In the genomic region with DNA sequence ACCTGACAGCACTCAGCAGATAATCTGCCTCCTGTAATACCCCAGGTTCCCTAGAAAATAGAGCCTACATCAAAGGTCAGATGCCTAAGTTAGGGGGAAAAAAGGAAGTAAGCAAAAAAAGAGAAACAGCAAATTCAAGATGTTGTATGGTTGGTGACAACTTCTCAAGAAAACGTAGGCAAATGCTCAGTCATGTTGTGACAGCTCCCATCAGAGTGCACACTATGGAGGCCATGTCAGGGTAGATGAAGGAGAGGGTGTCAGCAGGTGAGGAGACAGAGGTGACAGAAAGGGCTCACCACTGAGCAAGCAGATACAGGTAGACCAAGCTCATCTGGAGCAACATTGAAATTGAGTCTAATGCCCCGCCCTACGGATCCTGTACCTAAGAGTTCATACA, we compare ENCODE assay signal across 39 cellular contexts.
"Had no signal": no experiment of that assay in that cellular context is flagged by ENCODE, and none has a peak within 500 bp of the region (broad histone marks: within the 10 kb centered on the region; RNA-seq: fewer than 3 reads in every experiment).

No MANE protein-coding gene starts in this region.

- H3K27ac ChIP-seq: adrenal gland, ascending aorta, body of pancreas, brain microvascular endothelial cell, breast epithelium, cardiac muscle cell had no signal

- H3K36me3 Mint-ChIP-seq: activated naive CD4-positive, alpha-beta T cell treated with anti-CD3 and anti-CD28 coated beads, Interleukin-2, amount 10 ng/mL, durations not matched to agents 7 days and 5 days; activated naive CD4-positive, alpha-beta T cell treated with anti-CD3 and anti-CD28 coated beads, Interleukin-2, amount 50 U/mL, for 24 hours; activated naive CD4-positive, alpha-beta T cell treated with anti-CD3 and anti-CD28 coated beads, Interleukin-2, amount 50 U/mL, for 72 hours; activated naive CD8-positive, alpha-beta T cell; activated naive CD8-positive, alpha-beta T cell treated with anti-CD3 and anti-CD28 coated beads for 36 hours; activated naive CD8-positive, alpha-beta T cell treated with anti-CD3 and anti-CD28 coated beads, Interleukin-2, amount 10 ng/mL, durations not matched to agents 7 days and 5 days; brain had no signal

- H3K9me3 ChIP-seq: adrenal gland, ascending aorta, body of pancreas, breast epithelium had no signal

- FAIRE-seq: astrocyte had no signal

- H3K4me3 Mint-ChIP-seq: activated naive CD4-positive, alpha-beta T cell treated with anti-CD3 and anti-CD28 coated beads for 36 hours; activated naive CD4-positive, alpha-beta T cell treated with anti-CD3 and anti-CD28 coated beads, Interleukin-2, amount 10 ng/mL, durations not matched to agents 7 days and 5 days; activated naive CD4-positive, alpha-beta T cell treated with anti-CD3 and anti-CD28 coated beads, Interleukin-2, amount 50 U/mL, for 24 hours; activated naive CD8-positive, alpha-beta T cell; activated naive CD8-positive, alpha-beta T cell treated with anti-CD3 and anti-CD28 coated beads for 36 hours; activated naive CD8-positive, alpha-beta T cell treated with anti-CD3 and anti-CD28 coated beads, Interleukin-2, amount 10 ng/mL, durations not matched to agents 7 days and 5 days; activated naive CD8-positive, alpha-beta T cell treated with anti-CD3 and anti-CD28 coated beads, Interleukin-2, amount 50 U/mL, for 24 hours; activated T-cell treated with anti-CD3 and anti-CD28 coated beads, Interleukin-2, amount 50 U/mL, for 24 hours; activated T-cell treated with anti-CD3 and anti-CD28 coated beads, Interleukin-2, amount 50 U/mL, for 4 hours; activated T-cell treated with anti-CD3 and anti-CD28 coated beads, Interleukin-2, amount 50 U/mL, for 72 hours; activated T-helper 1 cell treated with anti-CD3 and anti-CD28 coated beads, Interleukin-12 subunit alpha, Interleukin-12 subunit beta, Interleukin-2, Interleukin-4 antibody, amounts not matched to agents 30 ng/mL and 10 ng/mL and 1 ng/mL, durations not matched to agents 14 hours and 24 hours and 36 hours; brain; central memory CD8-positive, alpha-beta T cell had no signal

- H3K4me1 ChIP-seq: adrenal gland, ascending aorta, body of pancreas, breast epithelium had no signal

- H3K36me3 ChIP-seq: adrenal gland, ascending aorta, brain microvascular endothelial cell, breast epithelium, cardiac muscle cell had no signal

- H3K27ac Mint-ChIP-seq: activated naive CD4-positive, alpha-beta T cell treated with anti-CD3 and anti-CD28 coated beads for 36 hours; activated naive CD4-positive, alpha-beta T cell treated with anti-CD3 and anti-CD28 coated beads, Interleukin-2, amount 10 ng/mL, durations not matched to agents 7 days and 5 days; activated naive CD4-positive, alpha-beta T cell treated with anti-CD3 and anti-CD28 coated beads, Interleukin-2, amount 50 U/mL, for 24 hours; activated naive CD4-positive, alpha-beta T cell treated with anti-CD3 and anti-CD28 coated beads, Interleukin-2, amount 50 U/mL, for 72 hours; activated naive CD8-positive, alpha-beta T cell; activated naive CD8-positive, alpha-beta T cell treated with anti-CD3 and anti-CD28 coated beads for 36 hours; activated naive CD8-positive, alpha-beta T cell treated with anti-CD3 and anti-CD28 coated beads, Interleukin-2, amount 10 ng/mL, durations not matched to agents 7 days and 5 days; activated naive CD8-positive, alpha-beta T cell treated with anti-CD3 and anti-CD28 coated beads, Interleukin-2, amount 50 U/mL, for 24 hours; activated T-cell treated with anti-CD3 and anti-CD28 coated beads, Interleukin-2, amount 50 U/mL, for 24 hours; activated T-cell treated with anti-CD3 and anti-CD28 coated beads, Interleukin-2, amount 50 U/mL, for 72 hours; activated T-helper 1 cell treated with anti-CD3 and anti-CD28 coated beads, Interleukin-12 subunit alpha, Interleukin-12 subunit beta, Interleukin-2, Interleukin-4 antibody, amounts not matched to agents 30 ng/mL and 10 ng/mL and 1 ng/mL, durations not matched to agents 14 hours and 24 hours and 36 hours; activated T-helper 2 cell treated with anti-CD3 and anti-CD28 coated beads, Interferon-gamma antibody, Interleukin-2, Interleukin-4, amounts not matched to agents 10 μg/mL and 5 μg/mL and 100 μg/mL, durations not matched to agents 14 hours and 24 hours and 36 hours; brain had no signal

- H3K4me3 ChIP-seq: adrenal gland, ascending aorta, body of pancreas, breast epithelium, cardiac muscle cell had no signal

- H3K9me3 Mint-ChIP-seq: activated naive CD8-positive, alpha-beta T cell treated with anti-CD3 and anti-CD28 coated beads for 36 hours; activated naive CD8-positive, alpha-beta T cell treated with anti-CD3 and anti-CD28 coated beads, Interleukin-2, amount 10 ng/mL, durations not matched to agents 7 days and 5 days; activated naive CD8-positive, alpha-beta T cell treated with anti-CD3 and anti-CD28 coated beads, Interleukin-2, amount 50 U/mL, for 24 hours; activated T-cell treated with anti-CD3 and anti-CD28 coated beads, Interleukin-2, amount 50 U/mL, for 24 hours; activated T-helper 1 cell treated with anti-CD3 and anti-CD28 coated beads, Interleukin-12 subunit alpha, Interleukin-12 subunit beta, Interleukin-2, Interleukin-4 antibody, amounts not matched to agents 30 ng/mL and 10 ng/mL and 1 ng/mL, durations not matched to agents 14 hours and 24 hours and 36 hours; activated T-helper 2 cell treated with anti-CD3 and anti-CD28 coated beads, Interferon-gamma antibody, Interleukin-2, Interleukin-4, amounts not matched to agents 10 μg/mL and 5 μg/mL and 100 μg/mL, durations not matched to agents 14 hours and 24 hours and 36 hours; brain had no signal

- DNase-seq: activated effector memory CD4-positive, alpha-beta T cell treated with anti-CD3 and anti-CD28 coated beads, Interleukin-2, amount 50 U/mL, for 16 hours; activated effector memory CD4-positive, alpha-beta T cell treated with Interleukin-2 at 50 U/mL for 16 hours; activated gamma-delta T cell; activated gamma-delta T cell treated with Interleukin-2 at 50 U/mL for 16 hours; activated naive CD4-positive, alpha-beta T cell; activated naive CD4-positive, alpha-beta T cell treated with anti-CD3 and anti-CD28 coated beads for 36 hours; activated naive CD4-positive, alpha-beta T cell treated with anti-CD3 and anti-CD28 coated beads, Interleukin-2, amount 10 ng/mL, durations not matched to agents 7 days and 5 days; activated naive CD4-positive, alpha-beta T cell treated with anti-CD3 and anti-CD28 coated beads, Interleukin-2, amount 50 U/mL, for 16 hours; activated naive CD4-positive, alpha-beta T cell treated with Interleukin-2 at 50 U/mL for 16 hours; activated naive CD8-positive, alpha-beta T cell treated with anti-CD3 and anti-CD28 coated beads for 36 hours; activated naive CD8-positive, alpha-beta T cell treated with anti-CD3 and anti-CD28 coated beads, Interleukin-2, amount 10 ng/mL, durations not matched to agents 7 days and 5 days; activated naive CD8-positive, alpha-beta T cell treated with anti-CD3 and anti-CD28 coated beads, Interleukin-2, amount 50 U/mL, for 24 hours; activated T-cell treated with anti-CD3 and anti-CD28 coated beads for 4 hours; activated T-cell treated with anti-CD3 and anti-CD28 coated beads, Interleukin-2, amount 50 U/mL, for 1 hour; activated T-cell treated with anti-CD3 and anti-CD28 coated beads, Interleukin-2, amount 50 U/mL, for 24 hours; activated T-cell treated with anti-CD3 and anti-CD28 coated beads, Interleukin-2, amount 50 U/mL, for 4 hours; activated T-cell treated with anti-CD3 and anti-CD28 coated beads, Interleukin-2, amount 50 U/mL, for 48 hours; activated T-cell treated with anti-CD3 and anti-CD28 coated beads, Interleukin-2, amount 50 U/mL, for 72 hours; adrenal gland; amniotic stem cell; amygdala; anterior cingulate cortex; aorta; body of pancreas; brain microvascular endothelial cell; caudate nucleus; central memory CD4-positive, alpha-beta T cell; cerebellar nuclear complex had no signal

- H3K27me3 Mint-ChIP-seq: activated naive CD4-positive, alpha-beta T cell treated with anti-CD3 and anti-CD28 coated beads, Interleukin-2, amount 10 ng/mL, durations not matched to agents 7 days and 5 days; activated naive CD4-positive, alpha-beta T cell treated with anti-CD3 and anti-CD28 coated beads, Interleukin-2, amount 50 U/mL, for 24 hours; activated naive CD8-positive, alpha-beta T cell treated with anti-CD3 and anti-CD28 coated beads, Interleukin-2, amount 10 ng/mL, durations not matched to agents 7 days and 5 days; activated naive CD8-positive, alpha-beta T cell treated with anti-CD3 and anti-CD28 coated beads, Interleukin-2, amount 50 U/mL, for 24 hours; activated T-cell treated with anti-CD3 and anti-CD28 coated beads, Interleukin-2, amount 50 U/mL, for 24 hours; central memory CD8-positive, alpha-beta T cell had no signal

- ATAC-seq: activated naive CD4-positive, alpha-beta T cell treated with anti-CD3 and anti-CD28 coated beads, Interleukin-2, amount 50 U/mL, for 72 hours; activated naive CD8-positive, alpha-beta T cell treated with anti-CD3 and anti-CD28 coated beads, Interleukin-2, amount 50 U/mL, for 24 hours; activated T-cell treated with anti-CD3 and anti-CD28 coated beads, Interleukin-2, amount 50 U/mL, for 4 hours; activated T-cell treated with anti-CD3 and anti-CD28 coated beads, Interleukin-2, amount 50 U/mL, for 72 hours; body of pancreas had no signal

- H3K4me1 Mint-ChIP-seq: activated naive CD4-positive, alpha-beta T cell treated with anti-CD3 and anti-CD28 coated beads, Interleukin-2, amount 10 ng/mL, durations not matched to agents 7 days and 5 days; activated naive CD4-positive, alpha-beta T cell treated with anti-CD3 and anti-CD28 coated beads, Interleukin-2, amount 50 U/mL, for 24 hours; activated naive CD8-positive, alpha-beta T cell treated with anti-CD3 and anti-CD28 coated beads for 36 hours; activated naive CD8-positive, alpha-beta T cell treated with anti-CD3 and anti-CD28 coated beads, Interleukin-2, amount 10 ng/mL, durations not matched to agents 7 days and 5 days; activated naive CD8-positive, alpha-beta T cell treated with anti-CD3 and anti-CD28 coated beads, Interleukin-2, amount 50 U/mL, for 24 hours; brain; central memory CD8-positive, alpha-beta T cell had no signal

- H3K27me3 ChIP-seq: adrenal gland, ascending aorta, body of pancreas, brain microvascular endothelial cell, breast epithelium, cardiac muscle cell had no signal
